Comparison of ENCODE assay signal across 13 cellular contexts in the genomic region with DNA sequence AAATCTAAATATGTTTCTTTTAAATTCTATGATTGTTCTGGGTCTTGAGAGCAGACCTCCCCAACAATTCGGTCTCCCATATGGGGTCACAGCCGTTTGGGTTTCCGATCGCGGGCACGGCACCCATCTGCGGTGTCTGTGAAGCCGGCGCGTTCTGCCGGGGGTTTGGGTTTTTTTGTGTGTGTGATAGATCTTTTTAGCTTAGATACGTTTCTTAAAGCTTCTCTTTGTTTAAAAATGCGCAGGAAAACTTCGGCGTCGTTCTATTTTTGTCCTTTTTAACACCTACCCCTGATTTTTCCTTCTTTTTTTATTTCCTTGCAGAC. TPM values are rescaled to one million over a fixed set of nuclear protein-coding genes. Genes with fewer than 3 reads are reported as not detected.
DNase-seq lines count a peak whose midpoint lies in the region; ATAC-seq and TF ChIP-seq lines count a peak whose summit lies in the region.
"Had no signal": no experiment of that assay in that cellular context is flagged by ENCODE, and none has a peak within 500 bp of the region (broad histone marks: within the 10 kb centered on the region; RNA-seq: fewer than 3 reads in every experiment).

No MANE protein-coding gene starts in this region.

- ATAC-seq in activated naive CD8-positive, alpha-beta T cell treated with anti-CD3 and anti-CD28 coated beads, Interleukin-2, amount 50 U/mL, for 24 hours: no peak
- ATAC-seq in naive thymus-derived CD4-positive, alpha-beta T cell: no peak
- no peak for ATAC-seq in upper lobe of left lung (ENCODE audit: low FRiP score in 2 of 2)

- no peak for TF ChIP-seq CTCF in adrenal gland (IDR thresholded peaks at IDR 0.05)
- no peak for TF ChIP-seq CTCF in upper lobe of left lung (IDR thresholded peaks at IDR 0.05)

- CTCF ChIA-PET in naive thymus-derived CD4-positive, alpha-beta T cell (lab: Charles Lee): no interaction called here

- DNase-seq in activated naive CD8-positive, alpha-beta T cell treated with anti-CD3 and anti-CD28 coated beads, Interleukin-2, amount 50 U/mL, for 24 hours: no peak
- DNase-seq in adrenal gland (no peak), upper lobe of left lung (no peak), activated gamma-delta T cell treated with Interleukin-2 at 50 U/mL for 16 hours (no peak), NCI-H446 treated with DMSO at 0.1 percent for 48 hours (lab: John Stamatoyannopoulos, UW) (no peak)
- no peak for DNase-seq in naive thymus-derived CD4-positive, alpha-beta T cell
- DNase-seq in stimulated activated CD4-positive, alpha-beta T cell treated with anti-CD3 and anti-CD28 coated beads, Interleukin-12 subunit alpha, Interleukin-12 subunit beta, amount 100 ng/mL, for 4 hours: no peak
- DNase-seq: esophagus squamous epithelium, heart left ventricle, NCI-H2107, NCI-H774 had no signal

- peak overlapping the region; percentile 82 for H3K27ac Mint-ChIP-seq in activated naive CD8-positive, alpha-beta T cell
- no peak overlapping the region for H3K27ac Mint-ChIP-seq in activated naive CD8-positive, alpha-beta T cell treated with anti-CD3 and anti-CD28 coated beads, Interleukin-2, amount 50 U/mL, for 24 hours
- peak overlapping the region in 8 of 9 donors; percentile 20 to 94 (median 90) for H3K27ac Mint-ChIP-seq in naive thymus-derived CD4-positive, alpha-beta T cell

- H3K4me3 ChIP-seq in adrenal gland (no peak overlapping the region), upper lobe of left lung (no peak overlapping the region)
- H3K4me3 ChIP-seq in naive thymus-derived CD4-positive, alpha-beta T cell (ENCODE audit: low read length): no peak overlapping the region
- H3K4me3 ChIP-seq: esophagus squamous epithelium, psoas muscle had no signal

- H3K4me3 Mint-ChIP-seq in activated naive CD8-positive, alpha-beta T cell: no peak overlapping the region
- H3K4me3 Mint-ChIP-seq in activated naive CD8-positive, alpha-beta T cell treated with anti-CD3 and anti-CD28 coated beads, Interleukin-2, amount 50 U/mL, for 24 hours: no peak overlapping the region
- peak overlapping the region in 4 of 10 donors; percentile 41 to 91 (median 74) for H3K4me3 Mint-ChIP-seq in naive thymus-derived CD4-positive, alpha-beta T cell

- H3K4me1 ChIP-seq in adrenal gland (replicated peaks in 1 of 2) (peaks cover 34 to 61% of the 10 kb centered on the region in 2 donors), upper lobe of left lung (peaks cover 38 to 54% (median 42%) of the 10 kb centered on the region in 4 donors)
- peaks cover 46 to 51% of the 10 kb centered on the region in 2 donors for H3K4me1 ChIP-seq in naive thymus-derived CD4-positive, alpha-beta T cell (ENCODE audit: control insufficient read depth in 2 of 2, insufficient read depth in 2 of 2, low read length in 2 of 2)

- peaks cover 65% of the 10 kb centered on the region for H3K4me1 Mint-ChIP-seq in activated naive CD8-positive, alpha-beta T cell (ENCODE audit: low read depth)
- peaks cover 50% of the 10 kb centered on the region for H3K4me1 Mint-ChIP-seq in activated naive CD8-positive, alpha-beta T cell treated with anti-CD3 and anti-CD28 coated beads, Interleukin-2, amount 50 U/mL, for 24 hours
- peaks cover 49 to 80% (median 77%) of the 10 kb centered on the region in 7 donors for H3K4me1 Mint-ChIP-seq in naive thymus-derived CD4-positive, alpha-beta T cell

- no peaks in the 10 kb centered on the region for H3K9me3 Mint-ChIP-seq in activated naive CD8-positive, alpha-beta T cell (ENCODE audit: low read depth)
- H3K9me3 Mint-ChIP-seq in activated naive CD8-positive, alpha-beta T cell treated with anti-CD3 and anti-CD28 coated beads, Interleukin-2, amount 50 U/mL, for 24 hours: no peaks in the 10 kb centered on the region
- H3K9me3 Mint-ChIP-seq in naive thymus-derived CD4-positive, alpha-beta T cell: no peaks in the 10 kb centered on the region

- H3K36me3 Mint-ChIP-seq in activated naive CD8-positive, alpha-beta T cell: no peaks in the 10 kb centered on the region
- peaks cover 3% of the 10 kb centered on the region for H3K36me3 Mint-ChIP-seq in activated naive CD8-positive, alpha-beta T cell treated with anti-CD3 and anti-CD28 coated beads, Interleukin-2, amount 50 U/mL, for 24 hours (ENCODE audit: low read depth)
- peaks cover 0 to 19% (median 0%) of the 10 kb centered on the region in 5 donors for H3K36me3 Mint-ChIP-seq in naive thymus-derived CD4-positive, alpha-beta T cell

- no peaks in the 10 kb centered on the region for H3K27me3 ChIP-seq in adrenal gland
- no peaks in the 10 kb centered on the region for H3K27me3 ChIP-seq in naive thymus-derived CD4-positive, alpha-beta T cell (ENCODE audit: control insufficient read depth in 2 of 2, insufficient read depth in 2 of 2, low read length in 2 of 2)
- H3K27me3 ChIP-seq in upper lobe of left lung: no peaks in the 10 kb centered on the region
- H3K27me3 ChIP-seq: esophagus squamous epithelium, heart left ventricle had no signal

- POLR2A ChIA-PET in naive thymus-derived CD4-positive, alpha-beta T cell (lab: Charles Lee): interaction anchor here (4.3 to 6.0 kb wide), 3 partner anchors 18 to 33 kb away, joined by 19 to 62 read pairs (median 41); partner anchors contain the start of gene TBC1D14

- no peaks in the 10 kb centered on the region for H3K9me3 ChIP-seq in adrenal gland (replicated peaks in 1 of 3)
- H3K9me3 ChIP-seq in naive thymus-derived CD4-positive, alpha-beta T cell (ENCODE audit: control insufficient read depth in 2 of 3, low read length in 3 of 3): no peaks in the 10 kb centered on the region
- no peaks in the 10 kb centered on the region for H3K9me3 ChIP-seq in upper lobe of left lung
- H3K9me3 ChIP-seq: esophagus squamous epithelium, heart left ventricle, psoas muscle had no signal

- TF ChIP-seq EP300 in upper lobe of left lung (IDR thresholded peaks at IDR 0.05): no peak

- intact Hi-C loops in adrenal gland (cut with DNase I): no loop called here
- intact Hi-C loops in naive thymus-derived CD4-positive, alpha-beta T cell (cut with micrococcal nuclease): loop anchor here (2.0 kb wide), 3 partner anchors 27 to 43 kb away; partner anchors contain the start of gene TBC1D14 (in 1 of the 2)

- no peaks in the 10 kb centered on the region for H3K27me3 Mint-ChIP-seq in activated naive CD8-positive, alpha-beta T cell
- H3K27me3 Mint-ChIP-seq in activated naive CD8-positive, alpha-beta T cell treated with anti-CD3 and anti-CD28 coated beads, Interleukin-2, amount 50 U/mL, for 24 hours: no peaks in the 10 kb centered on the region
- no peaks in the 10 kb centered on the region for H3K27me3 Mint-ChIP-seq in naive thymus-derived CD4-positive, alpha-beta T cell

- H3K27ac ChIP-seq in adrenal gland: peak overlapping the region in 4 of 5 donors; percentile 14 to 89 (median 64)
- H3K27ac ChIP-seq in naive thymus-derived CD4-positive, alpha-beta T cell (ENCODE audit: low read depth, low read length): peak overlapping the region; percentile 57
- peak overlapping the region in 3 of 4 donors; percentile 63 to 83 (median 73) for H3K27ac ChIP-seq in upper lobe of left lung

- H3K36me3 ChIP-seq in adrenal gland (replicated peaks in 1 of 2) (no peaks in the 10 kb centered on the region), upper lobe of left lung (peaks cover 0 to 2% (median 0%) of the 10 kb centered on the region in 4 donors)
- peaks cover 0 to 12% (median 0%) of the 10 kb centered on the region in 3 experiments for H3K36me3 ChIP-seq in naive thymus-derived CD4-positive, alpha-beta T cell (ENCODE audit: control insufficient read depth in 2 of 3, insufficient read depth in 3 of 3, low read length in 3 of 3)

- WGBS in adrenal gland, 4 donors: 84 to 89% (median 85%) methylated on average over 16 of the region's 16 CpGs
- WGBS in upper lobe of left lung, 2 donors: 90 to 94% methylated on average over 16 of the region's 16 CpGs

- TF ChIP-seq POLR2A in adrenal gland (IDR thresholded peaks at IDR 0.05) (no peak), upper lobe of left lung (IDR thresholded peaks at IDR 0.05) (no peak)

RNA-seq across cellular contexts. Expression of gene TBC1D14, which starts 34.2 kb away (rescaled TPM):
- total RNA-seq in adrenal gland (100 to 1,000 TPM in 1 of 8 donors, 10 to 100 TPM in 7; 74.9 to 110 (median 84.3) TPM), upper lobe of left lung (10 to 100 TPM; 47.7 to 61.8 (median 57.8) TPM)
- 10 to 100 TPM; 24.9 to 54.0 (median 28.2) TPM for polyA plus RNA-seq in adrenal gland
- total RNA-seq in naive thymus-derived CD4-positive, alpha-beta T cell: 10 to 100 TPM; 42.9 to 72.2 (median 58.3) TPM
- polyA plus RNA-seq in naive thymus-derived CD4-positive, alpha-beta T cell: 10 to 100 TPM; 34.4 to 53.5 TPM

Comparison
In these comparisons a context has a peak if more than half of its experiments do, and no peak if none do; other contexts are left out.
1. intact Hi-C loops: an anchor here in naive thymus-derived CD4-positive, alpha-beta T cell (2.0 kb wide); none called in adrenal gland.